13 cellular contexts compared by ENCODE assay signal in genomic region chr12:53070901-53071492, GRCh38. TPM values are rescaled to one million over a fixed set of nuclear protein-coding genes. Genes with fewer than 3 reads are reported as not detected.
DNase-seq lines count a peak whose midpoint lies in the region; ATAC-seq and TF ChIP-seq lines count a peak whose summit lies in the region.
"Had no signal": no experiment of that assay in that cellular context is flagged by ENCODE, and none has a peak within 500 bp of the region (broad histone marks: within the 10 kb centered on the region; RNA-seq: fewer than 3 reads in every experiment).

No MANE protein-coding gene starts in this region.

- H3K4me1 Mint-ChIP-seq in WTC11 = peaks cover 28% of the 10 kb centered on the region
- peaks cover 65% of the 10 kb centered on the region for H3K4me1 Mint-ChIP-seq in stimulated activated effector memory CD8-positive, alpha-beta T cell treated with anti-CD3 and anti-CD28 coated beads, Interleukin-12 subunit alpha, Interleukin-12 subunit beta, amount 100 ng/mL, for 72 hours

- DNase-seq in WTC11 (ENCODE audit: low spot score) = no peak
- DNase-seq in islet precursor cell = peak; percentile 74
- no peak for DNase-seq in stimulated activated effector memory CD8-positive, alpha-beta T cell treated with anti-CD3 and anti-CD28 coated beads, Interleukin-12 subunit alpha, Interleukin-12 subunit beta, amount 100 ng/mL, for 72 hours (ENCODE audit: low spot score in 2 of 2)
- no peak for DNase-seq in DMS 273 treated with DMSO at 0.1 percent for 48 hours (lab: John Stamatoyannopoulos, UW)
- DNase-seq in midbrain (lab: John Stamatoyannopoulos, UW) = no peak
- DNase-seq in stimulated activated CD4-positive, alpha-beta T cell treated with anti-CD3 and anti-CD28 coated beads, Interleukin-2, amount 100 ng/mL, for 24 hours = no peak
- no peak for DNase-seq in SIG-M5 (lab: John Stamatoyannopoulos, UW)
- DNase-seq: activated CD8-positive, alpha-beta memory T cell treated with anti-CD3 and anti-CD28 coated beads, Interleukin-2, amount 10 ng/mL, durations not matched to agents 7 days and 5 days; mucosa of descending colon; NCI-H526 treated with DMSO at 0.1 percent for 48 hours; stimulated activated CD4-positive, alpha-beta T cell treated with anti-CD3 and anti-CD28 coated beads, Interleukin-1b, Interleukin-23, amount 100 ng/mL, for 48 hours; T-helper 1 cell had no signal

- no peaks in the 10 kb centered on the region for H3K9me3 ChIP-seq in HEK293 (ENCODE audit: control insufficient read depth, insufficient read depth, low read depth, low read length)
- H3K9me3 ChIP-seq: mucosa of descending colon had no signal

- CTCF ChIA-PET in HEK293 (lab: Yijun Ruan, JAX) = interaction anchor here (11.5 kb wide), 1 partner anchor 29 kb away, joined by 264 read pairs; the partner anchor contains the start of genes IGFBP6 and SOAT2
- CTCF ChIA-PET in WTC11 (lab: Charles Lee) = interaction anchor here (0.6 to 7.8 kb wide), 11 partner anchors 8 to 250 kb away, joined by 3 to 97 read pairs (median 10); partner anchors contain the start of genes AAAS, IGFBP6, SPRYD3 and TNS2

- POLR2A ChIA-PET in HEK293 (lab: Yijun Ruan, JAX) = interaction anchor here (0.6 kb wide), 1 partner anchor 116 kb away, joined by 3 read pairs; no protein-coding TSS in a partner anchor
- POLR2A ChIA-PET in WTC11 (lab: Charles Lee) = interaction anchor here (0.7 kb wide), 1 partner anchor 8 kb away, joined by 3 read pairs; the partner anchor contains the start of gene SPRYD3

- H3K27ac ChIP-seq in HEK293 (ENCODE audit: extremely low read depth, low read depth, low read length) = no peak overlapping the region

- ATAC-seq in WTC11 = peak; percentile 15; the same call in 1 of the 2 replicates
- no peak for ATAC-seq in stimulated activated effector memory CD8-positive, alpha-beta T cell treated with anti-CD3 and anti-CD28 coated beads, Interleukin-12 subunit alpha, Interleukin-12 subunit beta, amount 100 ng/mL, for 72 hours
- ATAC-seq: activated CD8-positive, alpha-beta memory T cell treated with anti-CD3 and anti-CD28 coated beads, Interleukin-2, amount 10 ng/mL, durations not matched to agents 7 days and 5 days had no signal

- 0 out of 2 replicates have a peak, but pooled peaks cover 2% of the 10 kb centered on the region for H3K4me1 ChIP-seq in HEK293 (ENCODE audit: control insufficient read depth, insufficient read depth, low read length)

- peaks cover 0 to 52% of the 10 kb centered on the region in 2 experiments; a peak in 2 of 3 replicates for H3K36me3 ChIP-seq in HEK293 (ENCODE audit: control insufficient read depth in 2 of 2, insufficient read depth in 1 of 2, low read length in 2 of 2)

- no peaks in the 10 kb centered on the region for H3K9me3 Mint-ChIP-seq in WTC11
- H3K9me3 Mint-ChIP-seq in stimulated activated effector memory CD8-positive, alpha-beta T cell treated with anti-CD3 and anti-CD28 coated beads, Interleukin-12 subunit alpha, Interleukin-12 subunit beta, amount 100 ng/mL, for 72 hours = no peaks in the 10 kb centered on the region

- no peak overlapping the region for H3K4me3 ChIP-seq in HEK293 (ENCODE audit: low read depth, low read length)
- H3K4me3 ChIP-seq: mucosa of descending colon had no signal

- no peak overlapping the region for H3K27ac Mint-ChIP-seq in WTC11
- peak overlapping the region; percentile 72 for H3K27ac Mint-ChIP-seq in stimulated activated effector memory CD8-positive, alpha-beta T cell treated with anti-CD3 and anti-CD28 coated beads, Interleukin-12 subunit alpha, Interleukin-12 subunit beta, amount 100 ng/mL, for 72 hours
- H3K27ac Mint-ChIP-seq: activated CD8-positive, alpha-beta memory T cell treated with anti-CD3 and anti-CD28 coated beads, Interleukin-2, amount 10 ng/mL, durations not matched to agents 7 days and 5 days had no signal

- H3K36me3 Mint-ChIP-seq in WTC11 = peaks cover 12% of the 10 kb centered on the region; the same call in 1 of the 2 replicates
- H3K36me3 Mint-ChIP-seq in stimulated activated effector memory CD8-positive, alpha-beta T cell treated with anti-CD3 and anti-CD28 coated beads, Interleukin-12 subunit alpha, Interleukin-12 subunit beta, amount 100 ng/mL, for 72 hours = peaks cover 87% of the 10 kb centered on the region

- no peak for TF ChIP-seq CTCF in HEK293 (tag by site-specific recombination; IDR thresholded peaks at IDR 0.05)
- no peak for TF ChIP-seq CTCF in WTC11 (IDR thresholded peaks at IDR 0.05)

- H3K4me3 Mint-ChIP-seq in WTC11 = no peak overlapping the region
- no peak overlapping the region for H3K4me3 Mint-ChIP-seq in stimulated activated effector memory CD8-positive, alpha-beta T cell treated with anti-CD3 and anti-CD28 coated beads, Interleukin-12 subunit alpha, Interleukin-12 subunit beta, amount 100 ng/mL, for 72 hours
- H3K4me3 Mint-ChIP-seq: activated CD8-positive, alpha-beta memory T cell treated with anti-CD3 and anti-CD28 coated beads, Interleukin-2, amount 10 ng/mL, durations not matched to agents 7 days and 5 days had no signal

- H3K27me3 Mint-ChIP-seq in WTC11 (ENCODE audit: low read depth) = no peaks in the 10 kb centered on the region; the same call in none of the 2 replicates
- H3K27me3 Mint-ChIP-seq: activated CD8-positive, alpha-beta memory T cell treated with anti-CD3 and anti-CD28 coated beads, Interleukin-2, amount 10 ng/mL, durations not matched to agents 7 days and 5 days had no signal

TF ChIP-seq in HEK293, 187 proteins besides CTCF, POLR2A, EP300 and RAD21 (continues in another document):
- TF ChIP-seq EGR2 (tag by site-specific recombination; IDR thresholded peaks at IDR 0.05; ENCODE audit: low read depth) = peak; percentile 75
- TF ChIP-seq ZNF311 (tag by site-specific recombination; IDR thresholded peaks at IDR 0.05; ENCODE audit: borderline replicate concordance) = no peak
- peak; percentile 60; the same call in 1 of the 2 replicates for TF ChIP-seq KLF17 (tag by site-specific recombination; IDR thresholded peaks at IDR 0.05)
- peak; percentile 72 for TF ChIP-seq ZNF335 (tag by site-specific recombination; conservative IDR thresholded peaks at IDR 0.05)
- TF ChIP-seq ZNF404 (tag by site-specific recombination; IDR thresholded peaks at IDR 0.05) = no peak
- no peak for TF ChIP-seq ZNF362 (tag by site-specific recombination; IDR thresholded peaks at IDR 0.05)
- TF ChIP-seq ZNF114 (tag by site-specific recombination; IDR thresholded peaks at IDR 0.05) = no peak
- TF ChIP-seq ZIC2 (tag by site-specific recombination; IDR thresholded peaks at IDR 0.05) = peak; percentile 72
- peak; percentile 92 for TF ChIP-seq KLF1 (tag by site-specific recombination; IDR thresholded peaks at IDR 0.05)
- TF ChIP-seq GLIS1 (tag by site-specific recombination; IDR thresholded peaks at IDR 0.05) = peak; percentile 97

TF ChIP-seq in WTC11, 78 proteins besides CTCF, POLR2A, EP300 and RAD21 (continues in another document):
- TF ChIP-seq E2F4 (CRISPR knock-in tag; IDR thresholded peaks at IDR 0.05; ENCODE audit: borderline replicate concordance, low read depth) = no peak
- TF ChIP-seq ARID4B (CRISPR knock-in tag; IDR thresholded peaks at IDR 0.05; ENCODE audit: borderline replicate concordance) = no peak
- no peak for TF ChIP-seq MAX (CRISPR knock-in tag; IDR thresholded peaks at IDR 0.05)
- TF ChIP-seq TEAD4 (CRISPR knock-in tag; IDR thresholded peaks at IDR 0.05) = no peak
- no peak for TF ChIP-seq CREM (CRISPR knock-in tag; IDR thresholded peaks at IDR 0.05)
- no peak for TF ChIP-seq FOXJ3 (CRISPR knock-in tag; IDR thresholded peaks at IDR 0.05; ENCODE audit: borderline replicate concordance)
- TF ChIP-seq ATF1 (CRISPR knock-in tag; IDR thresholded peaks at IDR 0.05) = no peak
- TF ChIP-seq ELF4 (CRISPR knock-in tag; IDR thresholded peaks at IDR 0.05; ENCODE audit: low read depth) = no peak

RNA-seq across cellular contexts. Expression of gene SPRYD3, which starts 8.2 kb away (rescaled TPM):
- total RNA-seq in WTC11 (2021) = 6.5 to 11.9 TPM (median 6.8 TPM) in 3 replicates

RNA-seq across cellular contexts. Expression of gene TNS2, which starts 21.1 kb away (rescaled TPM):
- 3.4 to 7.7 TPM (median 4.1 TPM) in 3 replicates for total RNA-seq in WTC11 (2021)

RNA-seq across cellular contexts. Expression of gene IGFBP6, which starts 26.5 kb away (rescaled TPM):
- total RNA-seq in WTC11 (2021) = 6.4 to 11.2 TPM (median 7.4 TPM) in 3 replicates

RNA-seq across cellular contexts. Expression of gene SOAT2, which starts 32.3 kb away (rescaled TPM):
- total RNA-seq in WTC11 (2021) = not detected in 3 replicates
